ENCODE assay signal across 1 cellular context in genomic region chr1:11481019-11481418, GRCh38.
TF ChIP-seq lines count a peak whose summit lies in the region.

No MANE protein-coding gene starts in this region.

TF ChIP-seq in WTC11, 78 proteins besides CTCF, POLR2A, EP300 and RAD21 (continued from another document):
- no peak for TF ChIP-seq AFF4 (CRISPR knock-in tag; IDR thresholded peaks at IDR 0.05; ENCODE audit: borderline replicate concordance)
